Comparison of ENCODE assay signal across 9 cellular contexts in the genomic region with DNA sequence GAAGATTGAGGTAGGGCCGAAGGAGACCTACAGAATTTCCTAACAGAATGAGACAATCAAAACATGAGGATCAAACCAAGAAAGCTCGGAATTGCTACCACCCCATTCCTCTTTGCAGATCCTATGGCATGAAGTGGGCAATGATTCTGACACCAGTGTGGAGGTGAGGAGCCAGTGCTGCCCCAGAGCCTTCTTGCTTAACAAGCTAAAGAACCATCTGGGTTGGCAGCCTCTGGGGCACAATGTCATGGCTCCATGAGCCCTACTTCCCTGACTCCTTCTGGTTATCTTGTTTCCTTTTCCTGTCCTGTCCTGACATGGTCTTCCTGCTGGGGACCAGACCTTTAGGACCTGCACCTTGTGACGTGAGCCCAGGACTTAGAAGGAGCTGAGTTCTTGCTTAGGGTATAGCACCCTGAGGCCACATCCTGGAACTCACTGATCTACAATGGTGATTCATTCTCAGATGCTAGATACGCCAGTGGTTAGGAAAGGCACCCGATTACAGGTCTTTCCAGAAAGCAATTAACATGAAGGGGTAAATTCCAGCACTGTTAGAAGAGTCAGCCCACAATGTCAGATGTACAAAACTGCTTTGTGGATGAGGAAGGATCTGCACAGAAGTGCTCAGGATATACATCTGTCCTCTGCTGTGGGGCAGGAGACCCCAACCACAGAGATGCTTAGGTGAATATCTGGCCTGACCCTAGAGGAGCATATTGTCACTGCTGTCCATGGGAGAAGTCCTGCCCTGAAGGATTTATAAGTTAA.
A peak's percentile ranks its signal among the peaks of the same experiment; 100 is the strongest.
DNase-seq lines count a peak whose midpoint lies in the region; ATAC-seq, FAIRE-seq and TF ChIP-seq lines count a peak whose summit lies in the region.
"Had no signal": no experiment of that assay in that cellular context is flagged by ENCODE, and none has a peak within 500 bp of the region (broad histone marks: within the 10 kb centered on the region; RNA-seq: fewer than 3 reads in every experiment).

No MANE protein-coding gene starts in this region.

- dilution Hi-C loops in endothelial cell of umbilical vein (cut with MboI; ENCODE audit: extremely low pct_ligation_motif_present, low sequenced_read_pairs), result no loop called here

- H4K5ac ChIP-seq in H9 (ENCODE audit: insufficient read length, low read depth, low read length), result no peak overlapping the region

- H3K36me3 ChIP-seq in DND-41 (ENCODE audit: insufficient read depth, low read length), result 0 out of 2 replicates have a peak, but pooled peaks cover 5% of the 10 kb centered on the region
- H3K36me3 ChIP-seq in endothelial cell of umbilical vein (ENCODE audit: control insufficient read depth in 2 of 2, extremely low read depth in 1 of 2, insufficient read depth in 2 of 2, low read length in 2 of 2), result no peaks in the 10 kb centered on the region

- no peaks in the 10 kb centered on the region for H3K79me2 ChIP-seq in DND-41 (ENCODE audit: insufficient read depth, low read length)
- H3K79me2 ChIP-seq in endothelial cell of umbilical vein (ENCODE audit: control insufficient read depth, insufficient read depth, low read length), result no peaks in the 10 kb centered on the region
- H3K79me2 ChIP-seq in H9 (ENCODE audit: insufficient read depth, low read length), result no peaks in the 10 kb centered on the region

- FAIRE-seq in endothelial cell of umbilical vein (lab: Jason Lieb, UNC), result peak; percentile 90

- WGBS in H9 (ENCODE audit: extremely low coverage, insufficient read length, low lambda C conversion rate), result no CpG with 5 or more reads among the region's 5 CpGs

- no peaks in the 10 kb centered on the region for H3K23me2 ChIP-seq in H9 (ENCODE audit: insufficient read length, low read depth, low read length, poor library complexity, severe bottlenecking)

- H3K79me1 ChIP-seq in H9 (ENCODE audit: insufficient read depth, low read depth, low read length, poor library complexity, severe bottlenecking), result no peaks in the 10 kb centered on the region

- BruUV-seq in endothelial cell of umbilical vein (replicated peaks; lab: Mats Ljungman, UMichigan), result no TSS peak

- peaks cover 22% of the 10 kb centered on the region for H3K4me1 Mint-ChIP-seq in T-helper 2 cell treated with Interferon-gamma antibody and Interleukin-4, amounts not matched to agents 5 μg/mL and 100 μg/mL, for 36 hours (ENCODE audit: low read depth)
- peaks cover 51 to 52% of the 10 kb centered on the region in 2 experiments for H3K4me1 Mint-ChIP-seq in H9

- H3K27ac ChIP-seq in DND-41 (ENCODE audit: low read length), result peak overlapping the region; percentile 11; the same call in 1 of the 2 replicates
- no peak overlapping the region for H3K27ac ChIP-seq in endothelial cell of umbilical vein (ENCODE audit: insufficient read depth, low read depth, low read length)
- H3K27ac ChIP-seq in skin epidermis, result peak overlapping the region in 13 of 21 experiments; percentile 8 to 80 (median 38)
- no peak overlapping the region for H3K27ac ChIP-seq in H9 (ENCODE audit: insufficient read length, low read depth, low read length)

- H3K23ac ChIP-seq in H9 (ENCODE audit: insufficient read length, low read depth, low read length), result no peak overlapping the region

- no peak overlapping the region for H2AK5ac ChIP-seq in H9 (ENCODE audit: insufficient read length, low read length)

- no peak overlapping the region for H2BK12ac ChIP-seq in H9 (ENCODE audit: insufficient read length, low read depth, low read length)

- no peak for TF ChIP-seq POLR2A in endothelial cell of umbilical vein (IDR thresholded peaks at IDR 0.05; ENCODE audit: low read depth, low read length)

- no peaks in the 10 kb centered on the region for H3K9me3 ChIP-seq in DND-41 (ENCODE audit: insufficient read depth, low read length, severe bottlenecking)
- no peaks in the 10 kb centered on the region for H3K9me3 ChIP-seq in endothelial cell of umbilical vein (replicated peaks; ENCODE audit: control insufficient read depth, insufficient read depth, low read length)
- no peaks in the 10 kb centered on the region for H3K9me3 ChIP-seq in H9 (ENCODE audit: control insufficient read depth, low read depth, low read length)

- H3K18ac ChIP-seq in H9 (ENCODE audit: insufficient read length, low read depth, low read length), result no peak overlapping the region

- H4K20me1 ChIP-seq in DND-41 (ENCODE audit: insufficient read depth, low read length) (no peaks in the 10 kb centered on the region), endothelial cell of umbilical vein (replicated peaks; ENCODE audit: control insufficient read depth, extremely low read depth, insufficient read depth, low read length) (no peaks in the 10 kb centered on the region), H9 (ENCODE audit: control insufficient read depth, insufficient read depth, insufficient read length) (no peaks in the 10 kb centered on the region)

- H3K9ac ChIP-seq in DND-41 (ENCODE audit: low read depth, low read length), result no peak overlapping the region
- no peak overlapping the region for H3K9ac ChIP-seq in endothelial cell of umbilical vein (replicated peaks; ENCODE audit: extremely low read depth, insufficient read depth, low read length)
- no peak overlapping the region for H3K9ac ChIP-seq in H9 (ENCODE audit: extremely low read depth, insufficient read length, low read length)

- POLR2A ChIA-PET in endothelial cell of umbilical vein (lab: Charles Lee), result no interaction called here

- H3K4me3 ChIP-seq in DND-41 (ENCODE audit: low read depth in 1 of 2, low read length in 2 of 2) (no peak overlapping the region), endothelial cell of umbilical vein (replicated peaks in 1 of 3; ENCODE audit: insufficient read depth in 1 of 3, low read depth in 1 of 3, low read length in 3 of 3) (no peak overlapping the region), skin epidermis (no peak overlapping the region)

- H3K4me2 ChIP-seq in DND-41 (ENCODE audit: insufficient read depth, low read length) (no peak overlapping the region), endothelial cell of umbilical vein (ENCODE audit: insufficient read depth, low read length) (no peak overlapping the region), H9 (ENCODE audit: insufficient read depth, insufficient read length, low read length) (no peak overlapping the region)

- no peaks in the 10 kb centered on the region for H3K27me3 Mint-ChIP-seq in T-helper 2 cell treated with Interferon-gamma antibody and Interleukin-4, amounts not matched to agents 5 μg/mL and 100 μg/mL, for 36 hours (ENCODE audit: low read depth)
- H3K27me3 Mint-ChIP-seq in H9 (ENCODE audit: low read depth), result no peaks in the 10 kb centered on the region

- no peaks in the 10 kb centered on the region for H3K9me1 ChIP-seq in endothelial cell of umbilical vein (replicated peaks; ENCODE audit: control insufficient read depth, extremely low read depth, insufficient read depth, low read length)

- H3K4ac ChIP-seq in H9 (ENCODE audit: low read depth, low read length), result no peak overlapping the region

- no peak overlapping the region for H4K8ac ChIP-seq in H9 (replicated peaks; ENCODE audit: insufficient read length, low read depth, low read length)

- intact Hi-C loops in endothelial cell of umbilical vein (cut with micrococcal nuclease), result no loop called here

- no peak overlapping the region for H3K56ac ChIP-seq in H9 (ENCODE audit: insufficient read length, low read depth, low read length)

- ATAC-seq in DND-41 (ENCODE audit: insufficient read depth, low read depth) (peak; percentile 47; the same call in 2 of the 3 replicates), GM21528 (IDR thresholded peaks at IDR 0.05; ENCODE audit: low FRiP score, unreplicated experiment) (no peak), GM19452 (IDR thresholded peaks at IDR 0.05; ENCODE audit: unreplicated experiment) (no peak)

- CTCF ChIA-PET in endothelial cell of umbilical vein (lab: Charles Lee), result interaction anchor here (1.8 kb wide), 1 partner anchor 9 kb away, joined by 7 read pairs; no protein-coding TSS in a partner anchor

- no peak for TF ChIP-seq CTCF in DND-41 (IDR thresholded peaks at IDR 0.05; ENCODE audit: borderline replicate concordance, extremely low read depth, low read length, poor library complexity, severe bottlenecking)
- TF ChIP-seq CTCF in endothelial cell of umbilical vein (IDR thresholded peaks at IDR 0.05; ENCODE audit: extremely low read depth in 1 of 2, insufficient read depth in 1 of 2, low read depth in 1 of 2, low read length in 2 of 2), result no peak
- TF ChIP-seq CTCF in H9 (conservative IDR thresholded peaks at IDR 0.05), result no peak

- DNase-seq in DND-41, result no peak
- peak; percentile 68 for DNase-seq in T-helper 2 cell treated with Interferon-gamma antibody and Interleukin-4, amounts not matched to agents 5 μg/mL and 100 μg/mL, for 36 hours (ENCODE audit: low spot score)
- peak; percentile 33 for DNase-seq in endothelial cell of umbilical vein (ENCODE audit: low read depth, low spot score)
- DNase-seq in NCI-H1417 (lab: John Stamatoyannopoulos, UW), result no peak
- DNase-seq in H9, result no peak
- DNase-seq: hippocampal formation had no signal

- no peak overlapping the region for H3K14ac ChIP-seq in H9 (ENCODE audit: insufficient read depth, low read length)

- H4K91ac ChIP-seq in H9 (ENCODE audit: insufficient read length, low read depth, low read length), result no peak overlapping the region

- H3K4me3 Mint-ChIP-seq in T-helper 2 cell treated with Interferon-gamma antibody and Interleukin-4, amounts not matched to agents 5 μg/mL and 100 μg/mL, for 36 hours, result no peak overlapping the region
- H3K4me3 Mint-ChIP-seq in H9, result no peak overlapping the region

- no peak overlapping the region for H2BK120ac ChIP-seq in H9 (ENCODE audit: low read depth, low read length, poor library complexity, severe bottlenecking)

- H3K9me3 Mint-ChIP-seq in T-helper 2 cell treated with Interferon-gamma antibody and Interleukin-4, amounts not matched to agents 5 μg/mL and 100 μg/mL, for 36 hours, result no peaks in the 10 kb centered on the region
- no peaks in the 10 kb centered on the region; a peak in 1 of 5 replicates for H3K9me3 Mint-ChIP-seq in H9

- peak overlapping the region; percentile 67 for H3K27ac Mint-ChIP-seq in T-helper 2 cell treated with Interferon-gamma antibody and Interleukin-4, amounts not matched to agents 5 μg/mL and 100 μg/mL, for 36 hours
- H3K27ac Mint-ChIP-seq in H9, result no peak overlapping the region; a peak in 2 of 7 replicates

- no peak overlapping the region for H3T11ph ChIP-seq in H9 (ENCODE audit: low read length)

- H2BK15ac ChIP-seq in H9 (ENCODE audit: low read depth, low read length), result no peak overlapping the region

- H2AFZ ChIP-seq in DND-41 (ENCODE audit: low read depth, low read length), result no peak overlapping the region
- no peak overlapping the region for H2AFZ ChIP-seq in endothelial cell of umbilical vein (ENCODE audit: low read depth, low read length)
- H2AFZ ChIP-seq in H9 (ENCODE audit: low read length), result no peak overlapping the region

- H3K27me3 ChIP-seq in DND-41 (ENCODE audit: insufficient read depth, low read length, poor library complexity) (no peaks in the 10 kb centered on the region), endothelial cell of umbilical vein (ENCODE audit: control insufficient read depth in 2 of 2, insufficient read depth in 2 of 2, low read length in 2 of 2) (no peaks in the 10 kb centered on the region), H9 (ENCODE audit: insufficient read depth, low read length) (no peaks in the 10 kb centered on the region)

- H3K4me1 ChIP-seq in DND-41 (ENCODE audit: insufficient read depth, low read length) (no peaks in the 10 kb centered on the region), endothelial cell of umbilical vein (ENCODE audit: control insufficient read depth, extremely low read depth, insufficient read depth, low read length) (peaks cover 49% of the 10 kb centered on the region), H9 (ENCODE audit: insufficient read depth, low read length) (peaks cover 23% of the 10 kb centered on the region)

- H3K36me3 Mint-ChIP-seq in T-helper 2 cell treated with Interferon-gamma antibody and Interleukin-4, amounts not matched to agents 5 μg/mL and 100 μg/mL, for 36 hours (ENCODE audit: low read depth), result peaks cover 1% of the 10 kb centered on the region
- H3K36me3 Mint-ChIP-seq in H9 (ENCODE audit: insufficient read depth in 1 of 3, low read depth in 3 of 3), result no peaks in the 10 kb centered on the region; a peak in 1 of 7 replicates

- no peak overlapping the region for H2BK20ac ChIP-seq in H9 (ENCODE audit: low read depth, low read length, poor library complexity, severe bottlenecking)

- H2BK5ac ChIP-seq in H9 (ENCODE audit: insufficient read length, low read length), result no peak overlapping the region

Comparison
In these comparisons a context has a peak if more than half of its experiments do, and no peak if none do; other contexts are left out.
1. DNase-seq: peak in T-helper 2 cell treated with Interferon-gamma antibody and Interleukin-4, amounts not matched to agents 5 μg/mL and 100 μg/mL, for 36 hours (single experiment) and endothelial cell of umbilical vein (single experiment); none in DND-41 (single experiment), NCI-H1417 (0 of 3) and H9 (single experiment).
2. H3K27ac ChIP-seq: peak in DND-41 (single experiment) and skin epidermis (13 of 21); none in endothelial cell of umbilical vein (single experiment) and H9 (single experiment).